ENCODE assay signal across 8 cellular contexts in genomic region chr2:73920577-73921545, GRCh38. TPM values are rescaled to one million over a fixed set of nuclear protein-coding genes. Genes with fewer than 3 reads are reported as not detected.
DNase-seq lines count a peak whose midpoint lies in the region; ATAC-seq and TF ChIP-seq lines count a peak whose summit lies in the region.

No MANE protein-coding gene starts in this region.

- CTCF ChIA-PET in RWPE1 (lab: Yijun Ruan, JAX), result interaction anchor here (0.5 to 1.4 kb wide), 2 partner anchors 13 to 49 kb away, joined by 3 to 5 read pairs; no protein-coding TSS in a partner anchor

- POLR2A ChIA-PET in RWPE1 (lab: Yijun Ruan, JAX; ENCODE audit: low non-redundant PET), result no interaction called here

- intact Hi-C loops in left colon (cut with DNase I, micrococcal nuclease), result no loop called here

- TF ChIP-seq CTCF in RWPE1 (conservative IDR thresholded peaks at IDR 0.05; ENCODE audit: low read depth), result no peak

- DNase-seq in stimulated activated naive CD4-positive, alpha-beta T cell (lab: John Stamatoyannopoulos, UW), result peak in 4 of 6 experiments; percentile 4 to 30 (median 16)
- DNase-seq in stimulated activated naive CD4-positive, alpha-beta T cell treated with Interleukin-2 at 50 U/mL for 16 hours (lab: John Stamatoyannopoulos, UW), result no peak
- DNase-seq in NOMO-1 treated with dmso at 0.1 percent for 144 hours (lab: John Stamatoyannopoulos, UW; ENCODE audit: unreplicated experiment) (peak; percentile 5), left colon (peak; percentile 63 to 68), RWPE1 (ENCODE audit: low spot score) (no peak), amniotic stem cell (lab: John Stamatoyannopoulos, UW) (no peak)
- peak; percentile 33 for DNase-seq in activated naive CD4-positive, alpha-beta T cell treated with Interleukin-2 at 50 U/mL for 16 hours

- ATAC-seq in left colon (peak; percentile 6), GM21390 (IDR thresholded peaks at IDR 0.05; ENCODE audit: unreplicated experiment) (no peak)

- H3K27ac ChIP-seq in RWPE1, result no peak overlapping the region

RNA-seq across cellular contexts. Expression of gene DGUOK, which starts 5.8 kb away (rescaled TPM):
- 10 to 100 TPM; 47.4 to 52.6 TPM for total RNA-seq in left colon

RNA-seq across cellular contexts. Expression of gene ACTG2, which starts 28.1 kb away (rescaled TPM):
- total RNA-seq in left colon, result 100 to 1,000 TPM in 1 of 2 donors, 10 to 100 TPM in 1; 14.7 to 765 TPM

Comparison
In these comparisons a context has a peak if more than half of its experiments do, and no peak if none do; other contexts are left out.
1. DNase-seq: peak in stimulated activated naive CD4-positive, alpha-beta T cell (4 of 6), NOMO-1 treated with dmso at 0.1 percent for 144 hours (single experiment), activated naive CD4-positive, alpha-beta T cell treated with Interleukin-2 at 50 U/mL for 16 hours (single experiment) and left colon (2 of 2); none in stimulated activated naive CD4-positive, alpha-beta T cell treated with Interleukin-2 at 50 U/mL for 16 hours (single experiment), RWPE1 (single experiment) and amniotic stem cell (single experiment).